ENCODE assay signal across 15 cellular contexts in genomic region chr9:33850267-33850629, GRCh38. TPM values are rescaled to one million over a fixed set of nuclear protein-coding genes. Genes with fewer than 3 reads are reported as not detected.
DNase-seq lines count a peak whose midpoint lies in the region; ATAC-seq and TF ChIP-seq lines count a peak whose summit lies in the region.
"Had no signal": no experiment of that assay in that cellular context is flagged by ENCODE, and none has a peak within 500 bp of the region (broad histone marks: within the 10 kb centered on the region; RNA-seq: fewer than 3 reads in every experiment).

No MANE protein-coding gene starts in this region.

- no peak for DNase-seq in breast epithelium (ENCODE audit: low spot score in 2 of 2)
- DNase-seq in MCF 10A (ENCODE audit: unreplicated experiment) = no peak
- no peak for DNase-seq in mesothelial cell of epicardium (ENCODE audit: low spot score in 2 of 2, unreplicated experiment in 2 of 2)
- no peak for DNase-seq in transverse colon
- DNase-seq in NOMO-1 treated with dmso at 0.1 percent for 144 hours (lab: John Stamatoyannopoulos, UW; ENCODE audit: unreplicated experiment) = no peak
- DNase-seq in NCI-H774 (lab: John Stamatoyannopoulos, UW) = no peak
- DNase-seq: ACHN, immature natural killer cell, NCI-H1092, NCI-H226, Peyer's patch had no signal

- H3K36me3 ChIP-seq in breast epithelium (no peaks in the 10 kb centered on the region), transverse colon (no peaks in the 10 kb centered on the region)
- H3K36me3 ChIP-seq: Peyer's patch had no signal

- intact Hi-C loops in breast epithelium (cut with DNase I; ENCODE audit: low total_unique reads) (loop anchor here (5.0 kb wide), 1 partner anchor 33 kb away; the partner anchor contains the start of gene UBE2R2), MCF 10A (cut with micrococcal nuclease) (loop anchor here (5.0 kb wide), 1 partner anchor 228 kb away; no protein-coding TSS in a partner anchor), transverse colon (cut with DNase I; ENCODE audit: low total_unique reads) (loop anchor here (5.0 kb wide), 1 partner anchor 38 kb away; no protein-coding TSS in a partner anchor)

- TF ChIP-seq POLR2A in breast epithelium (IDR thresholded peaks at IDR 0.05) (no peak), transverse colon (IDR thresholded peaks at IDR 0.05) (no peak)

- TF ChIP-seq CTCF in breast epithelium (IDR thresholded peaks at IDR 0.05) (no peak), MCF 10A (IDR thresholded peaks at IDR 0.05; ENCODE audit: unreplicated experiment) (no peak), mesothelial cell of epicardium (IDR thresholded peaks at IDR 0.05; ENCODE audit: unreplicated experiment) (no peak), transverse colon (IDR thresholded peaks at IDR 0.05) (no peak)

- WGBS in transverse colon (ENCODE audit: low coverage in 1 of 2), 2 donors = 70 to 75% methylated on average over 4 of the region's 4 CpGs

- POLR2A ChIA-PET in MCF 10A (lab: Yijun Ruan, JAX) = interaction anchor here (0.6 to 7.4 kb wide), 3 partner anchors 11 to 75 kb away, joined by 3 to 56 read pairs (median 4); partner anchors contain the start of gene UBE2R2

- no peak overlapping the region for H3K4me3 ChIP-seq in breast epithelium
- no peak overlapping the region for H3K4me3 ChIP-seq in transverse colon
- H3K4me3 ChIP-seq: Peyer's patch had no signal

- H3K27ac ChIP-seq in breast epithelium (peak overlapping the region; percentile 60 to 71), transverse colon (peak overlapping the region in 3 of 4 donors; percentile 19 to 47 (median 25))
- H3K27ac ChIP-seq: Peyer's patch had no signal

- no peak for TF ChIP-seq EP300 in transverse colon (IDR thresholded peaks at IDR 0.05; ENCODE audit: low read depth)

- H3K9me3 ChIP-seq in breast epithelium (no peaks in the 10 kb centered on the region), transverse colon (no peaks in the 10 kb centered on the region)
- H3K9me3 ChIP-seq: Peyer's patch had no signal

- no TSS peak for BruUV-seq in MCF 10A (replicated peaks; lab: Mats Ljungman, UMichigan)

- no peak overlapping the region for H3K4me3 Mint-ChIP-seq in MCF 10A (ENCODE audit: unreplicated experiment)
- no peak overlapping the region for H3K4me3 Mint-ChIP-seq in activated T-helper 17 cell treated with anti-CD3 and anti-CD28 coated beads, Interleukin-2, amount 50 U/mL, for 72 hours
- no peak overlapping the region for H3K4me3 Mint-ChIP-seq in mesothelial cell of epicardium
- H3K4me3 Mint-ChIP-seq: activated CD4-positive, alpha-beta T cell treated with anti-CD3 and anti-CD28 coated beads, Interleukin-2, amount 10 ng/mL, durations not matched to agents 24 days and 14 days; immature natural killer cell had no signal

- peaks cover 14% of the 10 kb centered on the region for H3K4me1 Mint-ChIP-seq in MCF 10A (ENCODE audit: insufficient read depth, unreplicated experiment)
- H3K4me1 Mint-ChIP-seq in activated T-helper 17 cell treated with anti-CD3 and anti-CD28 coated beads, Interleukin-2, amount 50 U/mL, for 72 hours = peaks cover 23% of the 10 kb centered on the region
- H3K4me1 Mint-ChIP-seq in mesothelial cell of epicardium = peaks cover 30% of the 10 kb centered on the region

- H3K27ac Mint-ChIP-seq in MCF 10A (ENCODE audit: low read depth, unreplicated experiment) (no peak overlapping the region), mesothelial cell of epicardium (peak overlapping the region; percentile 50)
- H3K27ac Mint-ChIP-seq in activated T-helper 17 cell treated with anti-CD3 and anti-CD28 coated beads, Interleukin-2, amount 50 U/mL, for 72 hours = peak overlapping the region; percentile 11
- H3K27ac Mint-ChIP-seq: activated CD4-positive, alpha-beta T cell treated with anti-CD3 and anti-CD28 coated beads, Interleukin-2, amount 10 ng/mL, durations not matched to agents 24 days and 14 days had no signal

- H3K27me3 ChIP-seq in breast epithelium (no peaks in the 10 kb centered on the region), transverse colon (no peaks in the 10 kb centered on the region)
- H3K27me3 ChIP-seq: Peyer's patch had no signal

- peaks cover 6% of the 10 kb centered on the region for H3K36me3 Mint-ChIP-seq in MCF 10A (ENCODE audit: insufficient read depth, unreplicated experiment)
- peaks cover 18% of the 10 kb centered on the region for H3K36me3 Mint-ChIP-seq in activated T-helper 17 cell treated with anti-CD3 and anti-CD28 coated beads, Interleukin-2, amount 50 U/mL, for 72 hours (ENCODE audit: low read depth)
- H3K36me3 Mint-ChIP-seq in mesothelial cell of epicardium = peaks cover 7% of the 10 kb centered on the region
- H3K36me3 Mint-ChIP-seq: immature natural killer cell had no signal

- H3K4me1 ChIP-seq in breast epithelium (peaks cover 0 to 12% of the 10 kb centered on the region in 2 donors), transverse colon (peaks cover 25 to 76% (median 45%) of the 10 kb centered on the region in 4 donors)

- CTCF ChIA-PET in MCF 10A (lab: Yijun Ruan, JAX) = interaction anchor here (0.6 to 8.4 kb wide), 6 partner anchors 13 to 228 kb away, joined by 3 to 132 read pairs (median 3); partner anchors contain the start of gene UBE2R2

- ATAC-seq in activated T-helper 17 cell treated with anti-CD3 and anti-CD28 coated beads, Interleukin-2, amount 50 U/mL, for 72 hours (replicated peaks) = no peak
- no peak for ATAC-seq in GM21390 (IDR thresholded peaks at IDR 0.05; ENCODE audit: unreplicated experiment)

- in situ Hi-C loops in transverse colon (cut with MboI; ENCODE audit: low pct_ligation_motif_present in 1 of 4, low pct_unique_long_range_greater_than_20kb in 1 of 4, low sequenced_read_pairs in 3 of 4) = loop anchor here in 1 of 4 donors (10.0 kb wide), 1 partner anchor 45 kb away; no protein-coding TSS in a partner anchor

- no peaks in the 10 kb centered on the region for H3K9me3 Mint-ChIP-seq in MCF 10A (ENCODE audit: unreplicated experiment)
- H3K9me3 Mint-ChIP-seq in activated T-helper 17 cell treated with anti-CD3 and anti-CD28 coated beads, Interleukin-2, amount 50 U/mL, for 72 hours = no peaks in the 10 kb centered on the region
- peaks cover 2% of the 10 kb centered on the region for H3K9me3 Mint-ChIP-seq in mesothelial cell of epicardium
- H3K9me3 Mint-ChIP-seq: activated CD4-positive, alpha-beta T cell treated with anti-CD3 and anti-CD28 coated beads, Interleukin-2, amount 10 ng/mL, durations not matched to agents 24 days and 14 days; immature natural killer cell had no signal

- no peaks in the 10 kb centered on the region for H3K27me3 Mint-ChIP-seq in MCF 10A (ENCODE audit: insufficient read depth, unreplicated experiment)
- H3K27me3 Mint-ChIP-seq in activated T-helper 17 cell treated with anti-CD3 and anti-CD28 coated beads, Interleukin-2, amount 50 U/mL, for 72 hours = no peaks in the 10 kb centered on the region
- no peaks in the 10 kb centered on the region for H3K27me3 Mint-ChIP-seq in mesothelial cell of epicardium (ENCODE audit: low read depth)
- H3K27me3 Mint-ChIP-seq: activated CD4-positive, alpha-beta T cell treated with anti-CD3 and anti-CD28 coated beads, Interleukin-2, amount 10 ng/mL, durations not matched to agents 24 days and 14 days had no signal

RNA-seq across cellular contexts. Expression of gene UBE2R2, which starts 33.3 kb away (rescaled TPM):
- 10 to 100 TPM; 21.2 to 35.0 (median 22.6) TPM for total RNA-seq in breast epithelium
- 33.8 and 41.6 TPM in 2 replicates for total RNA-seq in MCF 10A (2022)
- 10 to 100 TPM; 39.3 to 61.4 TPM for total RNA-seq in activated T-helper 17 cell treated with anti-CD3 and anti-CD28 coated beads, Interleukin-2, amount 50 U/mL, for 72 hours
- total RNA-seq in mesothelial cell of epicardium = 59.3 to 59.9 TPM (median 59.9 TPM) in 3 replicates
- total RNA-seq in transverse colon = 10 to 100 TPM; 13.9 to 30.8 (median 22.9) TPM

RNA-seq across cellular contexts. Expression of gene PRSS3, which starts 54.9 kb away (rescaled TPM):
- total RNA-seq in breast epithelium (under 1 TPM in 1 of 3 donors, not detected in 2; 0.33 TPM), MCF 10A (2022) (0.74 and 1.4 TPM in 2 replicates), mesothelial cell of epicardium (not detected in 3 replicates), transverse colon (100 to 1,000 TPM in 3 of 4 donors, 10 to 100 TPM in 1; 42.2 to 298 (median 113) TPM)
- not detected for total RNA-seq in activated T-helper 17 cell treated with anti-CD3 and anti-CD28 coated beads, Interleukin-2, amount 50 U/mL, for 72 hours
- total RNA-seq: activated CD4-positive, alpha-beta T cell treated with anti-CD3 and anti-CD28 coated beads, Interleukin-2, amount 10 ng/mL, durations not matched to agents 24 days and 14 days; T-helper 1 cell treated with Interleukin-12 subunit alpha and Interleukin-12 subunit beta and Interleukin-4 antibody, amounts not matched to agents 30 ng/mL and 1 ng/mL, for 36 hours had no signal

Comparison
In these comparisons a context has a peak if more than half of its experiments do, and no peak if none do; other contexts are left out.
1. RNA of gene PRSS3, which starts 54.9 kb away (total RNA-seq): 42.2 to 298 TPM in transverse colon; 0.74 to 1.4 TPM in MCF 10A, 0.33 TPM in breast epithelium, not detected in activated T-helper 17 cell treated with anti-CD3 and anti-CD28 coated beads, Interleukin-2, amount 50 U/mL, for 72 hours and not detected in mesothelial cell of epicardium; every median in the first group is over 10 times any median in the second.